19 cellular contexts compared by ENCODE assay signal in genomic region chr3:54771050-54771449, GRCh38.
"Had no signal": no experiment of that assay in that cellular context is flagged by ENCODE, and none has a peak within 500 bp of the region (broad histone marks: within the 10 kb centered on the region; RNA-seq: fewer than 3 reads in every experiment).

No MANE protein-coding gene starts in this region.

- ATAC-seq: activated T-cell treated with anti-CD3 and anti-CD28 coated beads, Interleukin-2, amount 50 U/mL, for 4 hours; PC-3 had no signal

- DNase-seq: activated CD4-positive, alpha-beta memory T cell treated with anti-CD3 and anti-CD28 coated beads for 36 hours; activated CD4-positive, alpha-beta T cell treated with anti-CD3 and anti-CD28 coated beads, Interleukin-2, amount 10 ng/mL, durations not matched to agents 7 days and 5 days; activated CD4-positive, CD25-positive, alpha-beta regulatory T cell; activated CD8-positive, alpha-beta memory T cell treated with anti-CD3 and anti-CD28 coated beads for 24 hours; activated effector memory CD4-positive, alpha-beta T cell treated with anti-CD3 and anti-CD28 coated beads, Interleukin-2, amount 50 U/mL, for 16 hours; activated naive CD4-positive, alpha-beta T cell treated with Interleukin-2 at 50 U/mL for 16 hours; activated T-cell treated with anti-CD3 and anti-CD28 coated beads, Interleukin-2, amount 50 U/mL, for 4 hours; amygdala; KG1; NCI-H1048; NCI-H1694; NCI-H2029; NCI-H2107; NCI-H2171 treated with DMSO at 0.1 percent for 48 hours; NCI-H524 treated with DMSO at 0.1 percent for 48 hours; PC-3; SHP77 treated with DMSO at 0.1 percent for 48 hours; T-helper 1 cell had no signal

- FAIRE-seq: astrocyte had no signal
